9 cellular contexts compared by ENCODE assay signal in the genomic region with DNA sequence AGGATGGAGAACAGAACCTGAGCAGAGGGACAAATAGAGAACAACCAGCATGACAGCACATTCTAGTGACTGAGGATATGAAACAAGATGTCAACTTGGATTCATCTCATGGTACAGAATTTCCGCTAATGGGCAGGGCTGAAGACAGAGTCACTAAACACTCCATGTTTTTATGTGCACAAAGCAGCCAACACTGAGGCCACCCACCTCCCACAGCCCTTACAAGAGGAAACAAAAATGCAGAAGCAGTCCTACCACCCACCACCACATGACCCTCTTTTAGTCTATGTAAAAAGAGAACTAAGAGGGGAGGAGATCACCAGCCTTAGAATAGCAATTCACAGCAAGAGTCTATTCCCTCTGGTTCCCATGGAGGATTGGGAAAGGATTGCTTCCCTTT.
DNase-seq lines count a peak whose midpoint lies in the region; ATAC-seq and TF ChIP-seq lines count a peak whose summit lies in the region.
"Had no signal": no experiment of that assay in that cellular context is flagged by ENCODE, and none has a peak within 500 bp of the region (broad histone marks: within the 10 kb centered on the region; RNA-seq: fewer than 3 reads in every experiment).

No MANE protein-coding gene starts in this region.

- CTCF ChIA-PET in CD8-positive, alpha-beta T cell (lab: Charles Lee) = interaction anchor here (1.0 kb wide), 1 partner anchor 11 kb away, joined by 3 read pairs; no protein-coding TSS in a partner anchor

- H3K4me1 Mint-ChIP-seq in central memory CD8-positive, alpha-beta T cell = no peaks in the 10 kb centered on the region
- H3K4me1 Mint-ChIP-seq in CD8-positive, alpha-beta T cell (ENCODE audit: low read depth) = no peaks in the 10 kb centered on the region

- no peaks in the 10 kb centered on the region for H3K36me3 Mint-ChIP-seq in central memory CD8-positive, alpha-beta T cell (ENCODE audit: insufficient read depth)
- no peaks in the 10 kb centered on the region for H3K36me3 Mint-ChIP-seq in CD8-positive, alpha-beta T cell

- H3K36me3 ChIP-seq in CD8-positive, alpha-beta T cell (ENCODE audit: insufficient read depth, low read length) = no peaks in the 10 kb centered on the region
- no peaks in the 10 kb centered on the region for H3K36me3 ChIP-seq in osteoblast (ENCODE audit: insufficient read depth, low read length)

- POLR2A ChIA-PET in CD8-positive, alpha-beta T cell (lab: Charles Lee) = no interaction called here

- no peak overlapping the region for H3K4me2 ChIP-seq in osteoblast (ENCODE audit: insufficient read depth, low read length)

- peak; percentile 69 for ATAC-seq in HG03139 (IDR thresholded peaks at IDR 0.05; ENCODE audit: unreplicated experiment)
- ATAC-seq in central memory CD8-positive, alpha-beta T cell (replicated peaks; ENCODE audit: extremely low read depth, poor library complexity, severe bottlenecking) = peak; percentile 40
- no peak for ATAC-seq in CD8-positive, alpha-beta T cell
- ATAC-seq: foreskin keratinocyte had no signal

- H3K27me3 Mint-ChIP-seq in central memory CD8-positive, alpha-beta T cell = no peaks in the 10 kb centered on the region
- H3K27me3 Mint-ChIP-seq in CD8-positive, alpha-beta T cell (ENCODE audit: low read depth) = peaks cover 2% of the 10 kb centered on the region

- TF ChIP-seq CTCF in GM20000 (IDR thresholded peaks at IDR 0.05; ENCODE audit: extremely low read depth, missing control alignments) (no peak), osteoblast (IDR thresholded peaks at IDR 0.05; ENCODE audit: extremely low read depth, low read depth, low read length) (no peak), foreskin fibroblast (IDR thresholded peaks at IDR 0.05; ENCODE audit: low read depth, low read length) (no peak)
- TF ChIP-seq CTCF in CD8-positive, alpha-beta T cell (IDR thresholded peaks at IDR 0.05) = no peak

- H3K27ac ChIP-seq in CD8-positive, alpha-beta T cell (ENCODE audit: low read depth, low read length) = no peak overlapping the region
- no peak overlapping the region for H3K27ac ChIP-seq in osteoblast (ENCODE audit: low read depth, low read length)
- H3K27ac ChIP-seq: foreskin keratinocyte had no signal

- no peak overlapping the region for H3K4me3 Mint-ChIP-seq in central memory CD8-positive, alpha-beta T cell
- no peak overlapping the region for H3K4me3 Mint-ChIP-seq in CD8-positive, alpha-beta T cell

- no peak overlapping the region for H3K4me3 ChIP-seq in CD8-positive, alpha-beta T cell (ENCODE audit: low read depth, low read length)
- H3K4me3 ChIP-seq in osteoblast (ENCODE audit: insufficient read depth, low read length) (no peak overlapping the region), foreskin fibroblast (ENCODE audit: low read depth in 1 of 2, low read length in 2 of 2) (no peak overlapping the region)

- H4K20me1 ChIP-seq in osteoblast (ENCODE audit: insufficient read depth, low read length) = no peaks in the 10 kb centered on the region

- peaks cover 18% of the 10 kb centered on the region for H3K9me3 Mint-ChIP-seq in central memory CD8-positive, alpha-beta T cell
- H3K9me3 Mint-ChIP-seq in CD8-positive, alpha-beta T cell = no peaks in the 10 kb centered on the region

- no peak overlapping the region for H2AFZ ChIP-seq in osteoblast (ENCODE audit: low read length)

- H3K27me3 ChIP-seq in CD8-positive, alpha-beta T cell (ENCODE audit: insufficient read depth, low read length) = no peaks in the 10 kb centered on the region
- H3K27me3 ChIP-seq in osteoblast (ENCODE audit: insufficient read depth, low read length) = peaks cover 13% of the 10 kb centered on the region

- H3K4me1 ChIP-seq in CD8-positive, alpha-beta T cell (ENCODE audit: insufficient read depth, low read length) = no peaks in the 10 kb centered on the region
- H3K4me1 ChIP-seq in osteoblast (ENCODE audit: insufficient read depth, low read length) = no peaks in the 10 kb centered on the region
- H3K4me1 ChIP-seq: foreskin keratinocyte had no signal

- DNase-seq in CD1c-positive myeloid dendritic cell (ENCODE audit: extremely low spot score) = peak; percentile 95
- peak; percentile 44 for DNase-seq in GM20000 (ENCODE audit: low spot score)
- no peak for DNase-seq in central memory CD8-positive, alpha-beta T cell (ENCODE audit: low spot score in 2 of 2)
- no peak for DNase-seq in CD8-positive, alpha-beta T cell
- DNase-seq in osteoblast (ENCODE audit: insufficient read length, low spot score, missing footprints) = no peak
- DNase-seq in foreskin fibroblast = no peak
- DNase-seq in SW480 (ENCODE audit: low spot score) = no peak
- DNase-seq: foreskin keratinocyte had no signal

- intact Hi-C loops in CD8-positive, alpha-beta T cell (cut with DNase I, micrococcal nuclease) = no loop called here

- H3K27ac Mint-ChIP-seq in central memory CD8-positive, alpha-beta T cell (ENCODE audit: low read depth) = no peak overlapping the region
- no peak overlapping the region for H3K27ac Mint-ChIP-seq in CD8-positive, alpha-beta T cell

- no peaks in the 10 kb centered on the region for H3K9me3 ChIP-seq in CD8-positive, alpha-beta T cell (ENCODE audit: low read length)
- H3K9me3 ChIP-seq in osteoblast (ENCODE audit: low read depth, low read length) = no peaks in the 10 kb centered on the region

- no peaks in the 10 kb centered on the region for H3K79me2 ChIP-seq in osteoblast (ENCODE audit: insufficient read depth, low read length)

Comparison
In these comparisons a context has a peak if more than half of its experiments do, and no peak if none do; other contexts are left out.
1. DNase-seq: peak in CD1c-positive myeloid dendritic cell (single experiment) and GM20000 (single experiment); none in central memory CD8-positive, alpha-beta T cell (0 of 2), CD8-positive, alpha-beta T cell (0 of 7), osteoblast (single experiment), foreskin fibroblast (0 of 2) and SW480 (single experiment).